ENCODE assay signal across 1 cellular context in the genomic region with DNA sequence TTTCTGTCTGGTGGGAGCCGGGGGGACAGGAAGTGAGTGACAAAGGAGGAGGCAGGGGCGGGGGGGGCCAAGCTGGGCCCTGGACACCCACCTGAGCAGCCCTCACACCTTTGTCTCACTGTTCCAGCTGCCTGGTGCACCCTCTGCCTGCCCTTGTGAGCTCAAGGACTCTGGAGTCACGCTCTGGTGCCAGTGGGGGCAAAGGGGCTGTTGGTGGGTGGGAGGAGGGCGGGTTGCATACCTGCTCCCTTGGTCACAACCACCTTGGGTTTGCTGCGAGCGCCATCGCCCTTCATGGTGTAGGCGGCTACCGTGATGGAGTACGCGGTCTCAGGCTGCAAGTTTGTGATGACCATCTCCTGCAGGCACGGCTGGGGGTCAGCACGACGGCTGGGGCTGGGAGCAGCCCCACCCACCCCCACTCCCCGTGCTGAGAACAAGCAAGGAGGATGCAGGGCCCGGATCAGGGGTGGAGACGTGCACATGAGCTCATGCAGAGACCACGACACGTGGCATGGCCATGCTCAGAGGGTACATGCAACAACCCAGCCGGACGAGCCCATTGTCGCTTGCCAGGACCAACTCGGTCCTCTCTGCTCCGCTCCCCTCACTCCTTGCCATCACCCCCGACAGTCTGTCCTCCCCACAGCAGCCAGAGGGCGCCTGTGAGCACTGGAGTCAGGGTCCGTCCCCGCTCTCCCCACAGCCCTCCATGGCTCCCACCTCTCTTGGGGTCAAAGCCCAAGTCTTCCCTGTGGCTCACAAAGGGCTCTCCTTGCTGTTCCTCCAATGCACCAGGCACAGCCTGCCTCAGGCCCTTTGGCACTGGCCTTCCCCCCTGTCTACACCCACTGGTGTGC.
TF ChIP-seq lines count a peak whose summit lies in the region.

No MANE protein-coding gene starts in this region.

TF ChIP-seq in H1, 55 proteins besides CTCF, POLR2A, EP300 and RAD21 (continued from another document):
- 0 out of 2 replicates have a peak, but pooled peaks have one; percentile 10 for TF ChIP-seq YY1 (IDR thresholded peaks at IDR 0.05; ENCODE audit: low read depth, low read length)
- TF ChIP-seq SP2 (IDR thresholded peaks at IDR 0.05; ENCODE audit: low read length) = no peak
TF ChIP-seq in H1: peak in this region for 3.
